13 cellular contexts compared by ENCODE assay signal in genomic region chrX:5236096-5236495, GRCh38.
DNase-seq lines count a peak whose midpoint lies in the region; ATAC-seq, FAIRE-seq and TF ChIP-seq lines count a peak whose summit lies in the region.
"Had no signal": no experiment of that assay in that cellular context is flagged by ENCODE, and none has a peak within 500 bp of the region (broad histone marks: within the 10 kb centered on the region; RNA-seq: fewer than 3 reads in every experiment).

No MANE protein-coding gene starts in this region.

- H3K23me2 ChIP-seq in H1 (ENCODE audit: low read depth, low read length) = no peaks in the 10 kb centered on the region

- no peaks in the 10 kb centered on the region for H3K79me1 ChIP-seq in H1 (ENCODE audit: low read depth, low read length)

- CTCF ChIA-PET in MCF 10A (lab: Yijun Ruan, JAX) = no interaction called here
- CTCF ChIA-PET in H1 (lab: Charles Lee; ENCODE audit: partially characterized antibody) = interaction anchor here (1.5 kb wide), 1 partner anchor 16 kb away, joined by 4 read pairs; no protein-coding TSS in a partner anchor

- no peak overlapping the region for H3K18ac ChIP-seq in H1 (ENCODE audit: extremely low read depth, low read length)

- H3K27ac Mint-ChIP-seq in MCF 10A (ENCODE audit: low read depth, unreplicated experiment) = no peak overlapping the region
- H3K27ac Mint-ChIP-seq: natural killer cell; stimulated activated naive B cell treated with anti-CD40 and anti-IgM and Interleukin-4, amounts not matched to agents 10 μg/mL and 1 μg/mL and 100 μg/mL, for 72 hours had no signal

- POLR2A ChIA-PET in MCF 10A (lab: Yijun Ruan, JAX) (no interaction called here), H1 (lab: Charles Lee; ENCODE audit: partially characterized antibody) (no interaction called here)

- TF ChIP-seq RAD21 in H1 (IDR thresholded peaks at IDR 0.05 in 1 of 2, conservative IDR thresholded peaks at IDR 0.05 in 1 of 2; ENCODE audit: low read depth in 2 of 2, low read length in 2 of 2) = peak; percentile 33 to 56; a peak in 3 of 4 replicates

- H3K27ac ChIP-seq in breast epithelium (no peak overlapping the region), H1 (ENCODE audit: low read depth, low read length) (no peak overlapping the region), ovary (no peak overlapping the region)
- H3K27ac ChIP-seq: BLaER1 had no signal

- H3K36me3 Mint-ChIP-seq in MCF 10A (ENCODE audit: insufficient read depth, unreplicated experiment) = no peaks in the 10 kb centered on the region
- H3K36me3 Mint-ChIP-seq: stimulated activated naive B cell treated with anti-CD40 and anti-IgM and Interleukin-4, amounts not matched to agents 10 μg/mL and 1 μg/mL and 100 μg/mL, for 72 hours had no signal

- no peaks in the 10 kb centered on the region for H3K79me2 ChIP-seq in H1 (ENCODE audit: control insufficient read depth in 1 of 2, insufficient read depth in 2 of 2, low read length in 2 of 2)

- no peak overlapping the region for H2BK20ac ChIP-seq in H1 (ENCODE audit: low read length)

- no peak overlapping the region for H2BK5ac ChIP-seq in H1 (ENCODE audit: low read depth, low read length)

- FAIRE-seq in H1 (lab: Jason Lieb, UNC) = peak; percentile 95

- TF ChIP-seq POLR2A in breast epithelium (IDR thresholded peaks at IDR 0.05) (no peak), H1 (IDR thresholded peaks at IDR 0.05; ENCODE audit: control extremely low read depth in 1 of 2, low read depth in 2 of 2, low read length in 2 of 2) (no peak), ovary (IDR thresholded peaks at IDR 0.05) (no peak)

- no peak overlapping the region for H2BK120ac ChIP-seq in H1 (replicated peaks; ENCODE audit: low read depth, low read length)

- TF ChIP-seq CTCF in MCF 10A (IDR thresholded peaks at IDR 0.05; ENCODE audit: unreplicated experiment) = peak; percentile 36
- TF ChIP-seq CTCF in breast epithelium (IDR thresholded peaks at IDR 0.05) = no peak
- peak in 2 of 3 experiments; percentile 24 to 52; a peak in 2 of 4 replicates for TF ChIP-seq CTCF in H1 (IDR thresholded peaks at IDR 0.05; ENCODE audit: control extremely low read depth in 1 of 3, insufficient read depth in 1 of 3, low read depth in 1 of 3, low read length in 3 of 3)
- no peak for TF ChIP-seq CTCF in ovary (IDR thresholded peaks at IDR 0.05)

- H3K27me3 ChIP-seq in breast epithelium (no peaks in the 10 kb centered on the region), H1 (replicated peaks in 1 of 4; ENCODE audit: control insufficient read depth in 3 of 4, extremely low read depth in 1 of 4, insufficient read depth in 3 of 4, low read length in 3 of 4) (no peaks in the 10 kb centered on the region), ovary (no peaks in the 10 kb centered on the region)
- H3K27me3 ChIP-seq: BLaER1 had no signal

- no peak overlapping the region for H3K9ac ChIP-seq in H1 (replicated peaks in 1 of 4; ENCODE audit: extremely low read depth in 1 of 4, low read depth in 3 of 4, low read length in 3 of 4)
- H3K9ac ChIP-seq: BLaER1 had no signal

- no peak overlapping the region for H3K56ac ChIP-seq in H1 (replicated peaks; ENCODE audit: insufficient read length, low read depth, low read length)

- H3K4ac ChIP-seq in H1 (replicated peaks; ENCODE audit: insufficient read length, low read depth, low read length) = no peak overlapping the region

- no peaks in the 10 kb centered on the region for H3K4me1 ChIP-seq in breast epithelium
- H3K4me1 ChIP-seq in H1 (replicated peaks in 1 of 4; ENCODE audit: control insufficient read depth in 3 of 4, insufficient read depth in 4 of 4, low read length in 3 of 4) = 0 out of 7 replicates have a peak, but pooled peaks cover 0 to under 1% (median 0%) of the 10 kb centered on the region in 4 experiments
- H3K4me1 ChIP-seq in ovary (ENCODE audit: insufficient read depth) = no peaks in the 10 kb centered on the region
- H3K4me1 ChIP-seq: BLaER1 had no signal

- H2AFZ ChIP-seq in H1 (ENCODE audit: low read length) = peak overlapping the region; percentile 70; the same call in 1 of the 2 replicates

- H3K9me3 Mint-ChIP-seq in MCF 10A (ENCODE audit: unreplicated experiment) = peaks cover 11% of the 10 kb centered on the region

- intact Hi-C loops in MCF 10A (cut with micrococcal nuclease) = loop anchor here (10.0 kb wide), 1 partner anchor 639 kb away; no protein-coding TSS in a partner anchor
- intact Hi-C loops in breast epithelium (cut with DNase I; ENCODE audit: low total_unique reads) = no loop called here
- intact Hi-C loops in ovary (cut with DNase I) = no loop called here

- H2BK15ac ChIP-seq in H1 (ENCODE audit: low read length) = no peak overlapping the region

- H3K4me3 Mint-ChIP-seq in MCF 10A (ENCODE audit: unreplicated experiment) = peak overlapping the region; percentile 49
- H3K4me3 Mint-ChIP-seq: natural killer cell; stimulated activated naive B cell treated with anti-CD40 and anti-IgM and Interleukin-4, amounts not matched to agents 10 μg/mL and 1 μg/mL and 100 μg/mL, for 72 hours had no signal

- H3K23ac ChIP-seq in H1 (ENCODE audit: insufficient read length) = no peak overlapping the region

- TF ChIP-seq EP300 in H1 (IDR thresholded peaks at IDR 0.05; ENCODE audit: borderline replicate concordance in 1 of 2, low read depth in 2 of 2, low read length in 2 of 2) (no peak), ovary (IDR thresholded peaks at IDR 0.05) (no peak)

- no peak overlapping the region for H4K91ac ChIP-seq in H1 (replicated peaks; ENCODE audit: insufficient read length, low read length)

- H3K27me3 Mint-ChIP-seq in MCF 10A (ENCODE audit: insufficient read depth, unreplicated experiment) = no peaks in the 10 kb centered on the region
- H3K27me3 Mint-ChIP-seq: stimulated activated naive B cell treated with anti-CD40 and anti-IgM and Interleukin-4, amounts not matched to agents 10 μg/mL and 1 μg/mL and 100 μg/mL, for 72 hours had no signal

- H3K36me3 ChIP-seq in breast epithelium = no peaks in the 10 kb centered on the region
- no peaks in the 10 kb centered on the region for H3K36me3 ChIP-seq in H1 (ENCODE audit: control insufficient read depth in 2 of 4, insufficient read depth in 4 of 4, low read length in 3 of 4)
- H3K36me3 ChIP-seq in ovary = no peaks in the 10 kb centered on the region
- H3K36me3 ChIP-seq: BLaER1 had no signal

- H3K4me2 ChIP-seq in H1 (ENCODE audit: insufficient read depth in 1 of 2, low read depth in 2 of 2, low read length in 2 of 2) = no peak overlapping the region
- H3K4me2 ChIP-seq: BLaER1 had no signal

- no peaks in the 10 kb centered on the region for H4K20me1 ChIP-seq in H1 (replicated peaks in 1 of 2; ENCODE audit: control insufficient read depth in 1 of 2, insufficient read depth in 2 of 2, low read length in 2 of 2)
- H4K20me1 ChIP-seq: BLaER1 had no signal

- no peak for ATAC-seq in GM21576 (IDR thresholded peaks at IDR 0.05; ENCODE audit: unreplicated experiment)
- ATAC-seq: natural killer cell; stimulated activated naive B cell treated with anti-CD40 and anti-IgM and Interleukin-4, amounts not matched to agents 10 μg/mL and 1 μg/mL and 100 μg/mL, for 72 hours had no signal

- peaks cover 0 to 10% of the 10 kb centered on the region in 2 donors for H3K9me3 ChIP-seq in breast epithelium
- H3K9me3 ChIP-seq in H1 (ENCODE audit: insufficient read depth in 2 of 2, low read depth in 1 of 2, low read length in 1 of 2) = peaks cover 7 to 9% of the 10 kb centered on the region in 2 experiments; a peak in 3 of 4 replicates
- H3K9me3 ChIP-seq in ovary = no peaks in the 10 kb centered on the region
- H3K9me3 ChIP-seq: BLaER1 had no signal

- no peak overlapping the region for H2BK12ac ChIP-seq in H1 (ENCODE audit: low read depth, low read length)

- H2AK5ac ChIP-seq in H1 (ENCODE audit: low read depth, low read length) = no peak overlapping the region

- no peak overlapping the region for H3K4me3 ChIP-seq in breast epithelium
- no peak overlapping the region for H3K4me3 ChIP-seq in H1 (ENCODE audit: extremely low read depth in 1 of 4, insufficient read depth in 2 of 4, low read depth in 3 of 4, low read length in 4 of 4)
- no peak overlapping the region for H3K4me3 ChIP-seq in ovary
- H3K4me3 ChIP-seq: BLaER1 had no signal

- 81% methylated on average over 8 of the region's 8 CpGs; no CpG with 5 or more reads in 1 of the 2 experiments for WGBS in H1 (ENCODE audit: extremely low coverage in 1 of 2, insufficient coverage in 1 of 2, insufficient read length in 1 of 2, insufficient replicate concordance in 2 of 2, low coverage in 1 of 2, low lambda C conversion rate in 2 of 2, missing lambda C conversion rate in 1 of 2), 2 experiments
- WGBS in ovary, 3 donors = 71 to 77% (median 75%) methylated on average over 8 of the region's 8 CpGs

- H3K4me1 Mint-ChIP-seq in MCF 10A (ENCODE audit: insufficient read depth, unreplicated experiment) = peaks cover 5% of the 10 kb centered on the region
- H3K4me1 Mint-ChIP-seq: natural killer cell; stimulated activated naive B cell treated with anti-CD40 and anti-IgM and Interleukin-4, amounts not matched to agents 10 μg/mL and 1 μg/mL and 100 μg/mL, for 72 hours had no signal

- H4K8ac ChIP-seq in H1 (ENCODE audit: extremely low read depth, insufficient read depth, low read length) = no peak overlapping the region

- no TSS peak for BruUV-seq in MCF 10A (replicated peaks; lab: Mats Ljungman, UMichigan)

- H3K14ac ChIP-seq in H1 (ENCODE audit: insufficient read length) = no peak overlapping the region

- H4K5ac ChIP-seq in H1 (ENCODE audit: insufficient read length, low read depth, low read length) = no peak overlapping the region

- peak; percentile 0 for DNase-seq in MCF 10A (ENCODE audit: unreplicated experiment)
- no peak for DNase-seq in breast epithelium (ENCODE audit: low spot score in 2 of 2)
- peak; percentile 70 to 74 for DNase-seq in NCI-H526 (lab: John Stamatoyannopoulos, UW)
- no peak for DNase-seq in H1 (ENCODE audit: low read depth in 1 of 2, low spot score in 2 of 2)
- no peak for DNase-seq in activated CD4-positive, alpha-beta T cell treated with anti-CD3 and anti-CD28 coated beads, Interleukin-2, amount 50 U/mL, for 48 hours
- DNase-seq in ovary = no peak
- no peak for DNase-seq in NCI-H2227 treated with DMSO at 0.1 percent for 48 hours (lab: John Stamatoyannopoulos, UW)
- DNase-seq: activated T-cell treated with anti-CD3 and anti-CD28 coated beads, Interleukin-2, amount 50 U/mL, for 1 hour; natural killer cell; NCI-H2081 treated with DMSO at 0.1 percent for 48 hours; stimulated activated naive B cell treated with anti-CD40 and anti-IgM and Interleukin-4, amounts not matched to agents 10 μg/mL and 1 μg/mL and 100 μg/mL, for 72 hours had no signal

TF ChIP-seq in H1, 55 proteins besides CTCF, POLR2A, EP300 and RAD21 (continues in another document):
- TF ChIP-seq JUN (IDR thresholded peaks at IDR 0.05; ENCODE audit: low read depth, low read length) = no peak
- no peak for TF ChIP-seq MAFK (IDR thresholded peaks at IDR 0.05; ENCODE audit: low read depth, low read length)

Comparison
In these comparisons a context has a peak if more than half of its experiments do, and no peak if none do; other contexts are left out.
1. DNase-seq: peak in MCF 10A (single experiment) and NCI-H526 (2 of 2); none in breast epithelium (0 of 2), H1 (0 of 2), activated CD4-positive, alpha-beta T cell treated with anti-CD3 and anti-CD28 coated beads, Interleukin-2, amount 50 U/mL, for 48 hours (0 of 2), ovary (0 of 5) and NCI-H2227 treated with DMSO at 0.1 percent for 48 hours (single experiment).
2. CTCF ChIP-seq: peak in MCF 10A (single experiment) and H1 (2 of 3); none in breast epithelium (0 of 3) and ovary (0 of 3).